12 cellular contexts compared by ENCODE assay signal in the genomic region with DNA sequence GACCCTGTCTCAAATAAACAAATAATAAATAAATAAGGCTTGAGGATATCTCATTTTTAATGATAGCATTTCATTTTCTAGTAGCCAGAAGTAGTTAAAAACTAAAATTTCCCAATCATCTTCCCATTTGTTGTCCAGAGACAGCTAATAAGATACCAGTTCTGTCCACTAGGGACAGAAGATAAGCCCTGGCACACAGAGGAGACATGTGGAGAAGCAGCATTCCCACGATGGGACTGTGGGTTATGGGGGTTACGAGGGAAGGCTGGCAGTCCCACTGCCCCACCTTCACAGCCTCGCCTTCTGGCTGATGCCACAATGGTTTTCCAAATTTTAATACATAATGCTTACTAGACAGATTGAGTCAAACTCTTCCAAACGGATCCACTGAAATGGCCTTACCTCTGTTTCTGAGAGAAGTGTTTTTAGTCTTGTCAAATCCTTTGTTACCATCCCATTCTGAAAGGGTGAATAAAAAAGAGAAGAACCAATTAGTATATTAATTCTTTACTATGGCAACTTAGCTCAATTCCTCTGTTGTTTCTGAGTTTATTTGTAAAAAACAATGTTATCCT. TPM values are rescaled to one million over a fixed set of nuclear protein-coding genes. Genes with fewer than 3 reads are reported as not detected.
A peak's percentile ranks its signal among the peaks of the same experiment; 100 is the strongest.
DNase-seq lines count a peak whose midpoint lies in the region; ATAC-seq, FAIRE-seq and TF ChIP-seq lines count a peak whose summit lies in the region.
"Had no signal": no experiment of that assay in that cellular context is flagged by ENCODE, and none has a peak within 500 bp of the region (broad histone marks: within the 10 kb centered on the region; RNA-seq: fewer than 3 reads in every experiment).

No MANE protein-coding gene starts in this region.

- H3K27me3 ChIP-seq in MM.1S (replicated peaks; ENCODE audit: insufficient read depth, low read length), result no peaks in the 10 kb centered on the region
- H3K27me3 ChIP-seq in H1 (replicated peaks in 1 of 4; ENCODE audit: control insufficient read depth in 3 of 4, extremely low read depth in 1 of 4, insufficient read depth in 3 of 4, low read length in 3 of 4), result no peaks in the 10 kb centered on the region
- no peaks in the 10 kb centered on the region for H3K27me3 ChIP-seq in psoas muscle (ENCODE audit: insufficient read depth in 3 of 3, low read length in 2 of 3)

- no peaks in the 10 kb centered on the region for H3K9me2 ChIP-seq in MM.1S (replicated peaks; ENCODE audit: insufficient read depth, low read length)

- peak; percentile 47 for TF ChIP-seq CTCF in MM.1S (IDR thresholded peaks at IDR 0.05; ENCODE audit: low read length)
- peak; percentile 30 to 60 (median 44); a peak in 3 of 4 replicates for TF ChIP-seq CTCF in H1 (IDR thresholded peaks at IDR 0.05; ENCODE audit: control extremely low read depth in 1 of 3, insufficient read depth in 1 of 3, low read depth in 1 of 3, low read length in 3 of 3)
- peak; percentile 44 for TF ChIP-seq CTCF in psoas muscle (IDR thresholded peaks at IDR 0.05)

- H4K91ac ChIP-seq in H1 (replicated peaks; ENCODE audit: insufficient read length, low read length), result no peak overlapping the region

- H2BK20ac ChIP-seq in H1 (ENCODE audit: low read length), result no peak overlapping the region

- TF ChIP-seq RAD21 in H1 (IDR thresholded peaks at IDR 0.05 in 1 of 2, conservative IDR thresholded peaks at IDR 0.05 in 1 of 2; ENCODE audit: low read depth in 2 of 2, low read length in 2 of 2), result peak in 1 of 2 experiments; percentile 25; a peak in 1 of 4 replicates

- no peak overlapping the region for H3K14ac ChIP-seq in H1 (ENCODE audit: insufficient read length)

- H3K36me3 ChIP-seq in MM.1S (replicated peaks; ENCODE audit: insufficient read depth, low read length) (peaks cover 8% of the 10 kb centered on the region), H1 (ENCODE audit: control insufficient read depth in 2 of 4, insufficient read depth in 4 of 4, low read length in 3 of 4) (peaks cover 2 to 24% (median 3%) of the 10 kb centered on the region in 4 experiments; a peak in 5 of 8 replicates), psoas muscle (ENCODE audit: insufficient read depth in 1 of 2, low read depth in 1 of 2) (peaks cover 0 to 54% of the 10 kb centered on the region in 2 donors)

- H3K79me1 ChIP-seq in H1 (ENCODE audit: low read depth, low read length), result no peaks in the 10 kb centered on the region

- H4K20me1 ChIP-seq in MM.1S (ENCODE audit: insufficient read depth, low read length), result no peaks in the 10 kb centered on the region
- H4K20me1 ChIP-seq in H1 (replicated peaks in 1 of 2; ENCODE audit: control insufficient read depth in 1 of 2, insufficient read depth in 2 of 2, low read length in 2 of 2), result no peaks in the 10 kb centered on the region

- peaks cover 18% of the 10 kb centered on the region for H3K79me2 ChIP-seq in MM.1S (ENCODE audit: low read length)
- no peaks in the 10 kb centered on the region for H3K79me2 ChIP-seq in H1 (ENCODE audit: control insufficient read depth in 1 of 2, insufficient read depth in 2 of 2, low read length in 2 of 2)

- H3K23ac ChIP-seq in H1 (ENCODE audit: insufficient read length), result no peak overlapping the region

- H3K9me3 ChIP-seq in MM.1S (replicated peaks; ENCODE audit: insufficient read depth, low read length) (no peaks in the 10 kb centered on the region), H1 (ENCODE audit: insufficient read depth in 2 of 2, low read depth in 1 of 2, low read length in 1 of 2) (no peaks in the 10 kb centered on the region), psoas muscle (no peaks in the 10 kb centered on the region)

- no peak overlapping the region for H2BK12ac ChIP-seq in H1 (ENCODE audit: low read depth, low read length)

- H3K4me1 ChIP-seq in MM.1S (ENCODE audit: low read length) (no peaks in the 10 kb centered on the region), H1 (replicated peaks in 1 of 4; ENCODE audit: control insufficient read depth in 3 of 4, insufficient read depth in 4 of 4, low read length in 3 of 4) (no peaks in the 10 kb centered on the region), psoas muscle (no peaks in the 10 kb centered on the region)

- no peak for TF ChIP-seq POLR2A in H1 (IDR thresholded peaks at IDR 0.05; ENCODE audit: control extremely low read depth in 1 of 2, low read depth in 2 of 2, low read length in 2 of 2)

- no peak overlapping the region for H3K56ac ChIP-seq in H1 (replicated peaks; ENCODE audit: insufficient read length, low read depth, low read length)

- H3K27ac ChIP-seq in MM.1S (ENCODE audit: low read length), result no peak overlapping the region
- H3K27ac ChIP-seq in H1 (ENCODE audit: low read depth, low read length), result no peak overlapping the region
- no peak overlapping the region for H3K27ac ChIP-seq in psoas muscle

- intact Hi-C loops in psoas muscle (cut with DNase I), result no loop called here
- intact Hi-C loops in head of caudate nucleus (cut with DNase I), result no loop called here

- WGBS in H1 (ENCODE audit: extremely low coverage in 1 of 2, insufficient coverage in 1 of 2, insufficient read length in 1 of 2, insufficient replicate concordance in 2 of 2, low coverage in 1 of 2, low lambda C conversion rate in 2 of 2, missing lambda C conversion rate in 1 of 2), 2 experiments, result 91% methylated on average over 4 of the region's 4 CpGs; no CpG with 5 or more reads in 1 of the 2 experiments
- WGBS in psoas muscle, 3 donors, result 84 to 95% (median 85%) methylated on average over 4 of the region's 4 CpGs

- H2BK120ac ChIP-seq in H1 (replicated peaks; ENCODE audit: low read depth, low read length), result no peak overlapping the region

- H2BK15ac ChIP-seq in H1 (ENCODE audit: low read length), result no peak overlapping the region

- H2BK5ac ChIP-seq in H1 (ENCODE audit: low read depth, low read length), result no peak overlapping the region

- no peak overlapping the region for H2AFZ ChIP-seq in MM.1S (ENCODE audit: low read length)
- no peak overlapping the region for H2AFZ ChIP-seq in H1 (ENCODE audit: low read length)

- H3K9ac ChIP-seq in MM.1S (ENCODE audit: low read length), result no peak overlapping the region
- no peak overlapping the region for H3K9ac ChIP-seq in H1 (replicated peaks in 1 of 4; ENCODE audit: extremely low read depth in 1 of 4, low read depth in 3 of 4, low read length in 3 of 4)

- no peak overlapping the region for H4K5ac ChIP-seq in H1 (ENCODE audit: insufficient read length, low read depth, low read length)

- TF ChIP-seq EP300 in H1 (IDR thresholded peaks at IDR 0.05; ENCODE audit: borderline replicate concordance in 1 of 2, low read depth in 2 of 2, low read length in 2 of 2), result no peak

- no peak overlapping the region for H3K4ac ChIP-seq in H1 (replicated peaks; ENCODE audit: insufficient read length, low read depth, low read length)

- H3K4me3 ChIP-seq in MM.1S (ENCODE audit: low read length), result no peak overlapping the region
- no peak overlapping the region for H3K4me3 ChIP-seq in H1 (ENCODE audit: extremely low read depth in 1 of 4, insufficient read depth in 2 of 4, low read depth in 3 of 4, low read length in 4 of 4)
- no peak overlapping the region for H3K4me3 ChIP-seq in psoas muscle

- POLR2A ChIA-PET in H1 (lab: Charles Lee; ENCODE audit: partially characterized antibody), result no interaction called here

- H3K4me2 ChIP-seq in MM.1S (ENCODE audit: low read depth, low read length) (no peak overlapping the region), H1 (ENCODE audit: insufficient read depth in 1 of 2, low read depth in 2 of 2, low read length in 2 of 2) (no peak overlapping the region)

- H3F3A ChIP-seq in MM.1S (ENCODE audit: insufficient read depth, low read length), result no peaks in the 10 kb centered on the region

- no peak for FAIRE-seq in H1 (lab: Jason Lieb, UNC)

- CTCF ChIA-PET in H1 (lab: Charles Lee; ENCODE audit: partially characterized antibody), result interaction anchor here (0.5 to 4.3 kb wide), 18 partner anchors 9 to 610 kb away, joined by 3 to 45 read pairs (median 3); no protein-coding TSS in a partner anchor

- no peak overlapping the region for H4K8ac ChIP-seq in H1 (ENCODE audit: extremely low read depth, insufficient read depth, low read length)

- DNase-seq in NCI-H2227 (lab: John Stamatoyannopoulos, UW; ENCODE audit: unreplicated experiment) (peak; percentile 10), NCI-H2227 treated with DMSO at 0.1 percent for 48 hours (lab: John Stamatoyannopoulos, UW) (no peak), MM.1S (no peak), H1 (ENCODE audit: low read depth in 1 of 2, low spot score in 2 of 2) (no peak), psoas muscle (no peak), foreskin melanocyte (no peak), head of caudate nucleus (no peak), NCI-H1105 (lab: John Stamatoyannopoulos, UW) (no peak)
- DNase-seq: activated CD8-positive, alpha-beta memory T cell treated with anti-CD3 and anti-CD28 coated beads for 24 hours; CD4-positive, CD25-positive, alpha-beta regulatory T cell; nucleus accumbens had no signal

- no peak overlapping the region for H2AK5ac ChIP-seq in H1 (ENCODE audit: low read depth, low read length)

- no peak overlapping the region for H3K18ac ChIP-seq in H1 (ENCODE audit: extremely low read depth, low read length)

- peaks cover 3% of the 10 kb centered on the region; the same call in 1 of the 2 replicates for H3K23me2 ChIP-seq in H1 (ENCODE audit: low read depth, low read length)

- ATAC-seq in psoas muscle, result peak in 2 of 4 donors; percentile 59 to 70
- ATAC-seq: stimulated activated memory B cell treated with anti-CD40 and anti-IgM and Interleukin-4, amounts not matched to agents 10 μg/mL and 1 μg/mL and 100 μg/mL, for 72 hours had no signal

TF ChIP-seq in H1, 55 proteins besides CTCF, POLR2A, EP300 and RAD21 (continues in another document):
- TF ChIP-seq TBP (IDR thresholded peaks at IDR 0.05; ENCODE audit: low read depth, low read length) (no peak), GABPA (IDR thresholded peaks at IDR 0.05; ENCODE audit: borderline replicate concordance, insufficient read depth, low read length) (no peak), PHF8 (conservative IDR thresholded peaks at IDR 0.05; ENCODE audit: low read depth, low read length) (no peak), KDM5A (IDR thresholded peaks at IDR 0.05; ENCODE audit: low read length) (no peak), SP4 (IDR thresholded peaks at IDR 0.05; ENCODE audit: low read length) (no peak), POLR2AphosphoS5 (IDR thresholded peaks at IDR 0.05; ENCODE audit: low read depth, low read length) (no peak), EGR1 (IDR thresholded peaks at IDR 0.05; ENCODE audit: borderline replicate concordance, low read depth, low read length) (no peak)

RNA-seq across cellular contexts. Expression of a gene that starts 44.2 kb away (rescaled TPM):
- 47.3 and 48.7 TPM in 2 replicates for total RNA-seq in H1 (2021; fragmentation: NEBNext Ultra II Directional; extraction: Animal tissue kit (Norgen Biotek cat#: 25700))
- 7.9 and 10.0 TPM in 2 replicates for polyA plus RNA-seq in H1 (2011; rRNA removed)
- polyA plus RNA-seq in H1 (2011; cell fraction: cytosol; rRNA removed), result 10.1 TPM
- 14.5 TPM for polyA plus RNA-seq in H1 (2011; cell fraction: nucleus; rRNA removed)
- polyA plus RNA-seq in H1 (2012, experiment 1 of 2), result 5.4 to 17.7 TPM (median 9.1 TPM) in 4 replicates
- polyA plus RNA-seq in H1 (2012, experiment 2 of 2), result 0.30 TPM
- polyA plus RNA-seq in H1 (2013, experiment 1 of 2), result 12.5 TPM
- 11.5 TPM for polyA plus RNA-seq in H1 (2013, experiment 2 of 2)
- polyA minus RNA-seq in H1 (2011; rRNA and poly(A)+ RNA removed), result 49.8 and 73.0 TPM in 2 replicates
- 30.8 TPM for polyA minus RNA-seq in H1 (2011; cell fraction: cytosol; rRNA and poly(A)+ RNA removed)
- 62.5 TPM for polyA minus RNA-seq in H1 (2011; cell fraction: nucleus; rRNA and poly(A)+ RNA removed)
- 10 to 100 TPM; 30.8 to 55.7 (median 39.8) TPM for total RNA-seq in psoas muscle
- polyA plus RNA-seq in psoas muscle, result 10 to 100 TPM in 1 of 3 donors, 1 to 10 TPM in 2; 1.8 to 11.0 (median 3.1) TPM
